In the genomic region with DNA sequence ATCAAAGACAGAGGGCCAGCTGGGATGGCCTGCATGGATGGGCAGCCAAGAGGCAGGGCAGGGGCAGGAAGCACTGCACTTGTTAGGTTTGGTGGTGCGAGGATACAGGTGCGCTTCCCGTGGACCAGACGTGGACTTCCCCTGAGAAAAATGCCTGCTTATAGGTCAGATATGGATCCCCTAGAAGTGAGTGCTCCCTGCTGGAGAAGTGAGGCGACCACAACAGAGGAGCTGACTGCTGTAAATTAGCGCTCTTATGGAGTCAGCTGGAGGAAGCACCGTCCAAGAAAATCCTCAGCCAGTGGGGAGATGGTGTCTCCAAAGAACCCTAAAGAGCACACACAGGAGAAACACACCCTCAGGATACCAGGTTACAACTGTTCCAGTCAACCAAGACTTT, we compare ENCODE assay signal across 20 cellular contexts. TPM values are rescaled to one million over a fixed set of nuclear protein-coding genes. Genes with fewer than 3 reads are reported as not detected.
DNase-seq lines count a peak whose midpoint lies in the region; ATAC-seq, FAIRE-seq and TF ChIP-seq lines count a peak whose summit lies in the region.
"Had no signal": no experiment of that assay in that cellular context is flagged by ENCODE, and none has a peak within 500 bp of the region (broad histone marks: within the 10 kb centered on the region; RNA-seq: fewer than 3 reads in every experiment).

No MANE protein-coding gene starts in this region.

- H3K79me2 ChIP-seq in HCT116 (ENCODE audit: insufficient read depth, low read length) (no peaks in the 10 kb centered on the region), neural progenitor cell (ENCODE audit: low read depth) (no peaks in the 10 kb centered on the region)

- H4K20me1 ChIP-seq in HCT116 (ENCODE audit: insufficient read depth) (no peaks in the 10 kb centered on the region), neural progenitor cell (ENCODE audit: low read depth) (no peaks in the 10 kb centered on the region)

- no peaks in the 10 kb centered on the region for H3K9me3 ChIP-seq in HCT116 (ENCODE audit: control insufficient read depth in 1 of 2, insufficient read depth in 1 of 2, low read depth in 1 of 2, low read length in 2 of 2)
- H3K9me3 ChIP-seq in neural progenitor cell (ENCODE audit: low read depth): no peaks in the 10 kb centered on the region

- ATAC-seq in HCT116: peak; percentile 65
- ATAC-seq in Right ventricle myocardium superior (ENCODE audit: poor library complexity): no peak
- ATAC-seq: T-cell had no signal

- H3K4me1 ChIP-seq in HCT116 (ENCODE audit: control insufficient read depth in 1 of 2, insufficient read depth in 2 of 2, low read length in 2 of 2) (no peaks in the 10 kb centered on the region), neural progenitor cell (no peaks in the 10 kb centered on the region)

- H3K9ac ChIP-seq in HCT116 (ENCODE audit: low read length) (no peak overlapping the region), neural progenitor cell (no peak overlapping the region)

- no peaks in the 10 kb centered on the region for H3K9me2 ChIP-seq in HCT116 (ENCODE audit: insufficient read depth)

- H2AFZ ChIP-seq in HCT116 (ENCODE audit: low read depth, low read length, poor library complexity, severe bottlenecking) (no peak overlapping the region), neural progenitor cell (replicated peaks) (no peak overlapping the region)

- FAIRE-seq in D721Med (lab: Jason Lieb, UNC): no peak
- FAIRE-seq: GM12891 had no signal

- CTCF ChIA-PET in HCT116 (lab: Charles Lee): interaction anchor here (0.6 to 2.5 kb wide), 2 partner anchors 10 to 643 kb away, joined by 4 to 15 read pairs; no protein-coding TSS in a partner anchor

- H3K27me3 Mint-ChIP-seq in neural progenitor cell (ENCODE audit: insufficient read depth, low read depth): peaks cover 11% of the 10 kb centered on the region
- H3K27me3 Mint-ChIP-seq in activated CD4-positive, alpha-beta T cell treated with anti-CD3 and anti-CD28 coated beads, Interleukin-2, amount 10 ng/mL, durations not matched to agents 24 days and 14 days: peaks cover 65% of the 10 kb centered on the region

- TF ChIP-seq POLR2A in HCT116 (IDR thresholded peaks at IDR 0.05; ENCODE audit: borderline replicate concordance, extremely low read depth, insufficient read depth, insufficient read length): no peak

- TF ChIP-seq CTCF in D721Med (IDR thresholded peaks at IDR 0.05; ENCODE audit: insufficient read depth, missing control alignments) (peak; percentile 10), HCT116 (IDR thresholded peaks at IDR 0.05 in 2 of 3, conservative IDR thresholded peaks at IDR 0.05 in 1 of 3; ENCODE audit: borderline replicate concordance in 1 of 3, insufficient read depth in 1 of 3, low read depth in 2 of 3, low read length in 2 of 3) (peak in 1 of 3 experiments; percentile 3; a peak in 2 of 6 replicates), neural progenitor cell (IDR thresholded peaks at IDR 0.05) (peak; percentile 19)

- H3K27me3 ChIP-seq in HCT116 (ENCODE audit: insufficient read depth, low read length) (peaks cover 84% of the 10 kb centered on the region), neural progenitor cell (peaks cover 4% of the 10 kb centered on the region)

- no peak overlapping the region for H3K4me2 ChIP-seq in HCT116 (ENCODE audit: low read length)
- no peak overlapping the region for H3K4me2 ChIP-seq in neural progenitor cell

- RAD21 ChIA-PET in HCT116 (lab: Charles Lee; ENCODE audit: low non-redundant PET in 1 of 2, low total read pairs in 2 of 2, uncharacterized antibody in 2 of 2, unreplicated experiment in 2 of 2): interaction anchor here in 1 of 2 experiments (1.3 kb wide), 1 partner anchor 25 kb away, joined by 4 read pairs; no protein-coding TSS in a partner anchor

- H3K4me3 Mint-ChIP-seq in neural progenitor cell: no peak overlapping the region
- no peak overlapping the region for H3K4me3 Mint-ChIP-seq in activated CD4-positive, alpha-beta T cell treated with anti-CD3 and anti-CD28 coated beads, Interleukin-2, amount 10 ng/mL, durations not matched to agents 24 days and 14 days
- H3K4me3 Mint-ChIP-seq: CD8-positive, alpha-beta memory T cell; T-cell had no signal

- no TSS peak for BruUV-seq in HCT116 (replicated peaks; lab: Mats Ljungman, UMichigan)

- H3K27ac ChIP-seq in HCT116 (ENCODE audit: low read depth, low read length): no peak overlapping the region
- no peak overlapping the region for H3K27ac ChIP-seq in neural progenitor cell
- H3K27ac ChIP-seq: RWPE1 had no signal

- H3K27ac Mint-ChIP-seq in neural progenitor cell: no peak overlapping the region
- no peak overlapping the region for H3K27ac Mint-ChIP-seq in activated CD4-positive, alpha-beta T cell treated with anti-CD3 and anti-CD28 coated beads, Interleukin-2, amount 10 ng/mL, durations not matched to agents 24 days and 14 days
- H3K27ac Mint-ChIP-seq: CD8-positive, alpha-beta memory T cell; T-cell had no signal

- no peaks in the 10 kb centered on the region for H3F3A ChIP-seq in neural progenitor cell (ENCODE audit: low read depth)

- POLR2A ChIA-PET in HCT116 (lab: Charles Lee): no interaction called here

- peak; percentile 43; the same call in 1 of the 2 replicates for TF ChIP-seq RAD21 in HCT116 (IDR thresholded peaks at IDR 0.05; ENCODE audit: low read depth)

- H3K36me3 ChIP-seq in HCT116 (ENCODE audit: control insufficient read depth in 1 of 2, insufficient read depth in 2 of 2, low read length in 2 of 2) (no peaks in the 10 kb centered on the region), neural progenitor cell (no peaks in the 10 kb centered on the region)

- H3K9me3 Mint-ChIP-seq in neural progenitor cell: peaks cover 7% of the 10 kb centered on the region
- H3K9me3 Mint-ChIP-seq in activated CD4-positive, alpha-beta T cell treated with anti-CD3 and anti-CD28 coated beads, Interleukin-2, amount 10 ng/mL, durations not matched to agents 24 days and 14 days: no peaks in the 10 kb centered on the region
- H3K9me3 Mint-ChIP-seq: CD8-positive, alpha-beta memory T cell; T-cell had no signal

- H3K36me3 Mint-ChIP-seq in neural progenitor cell: no peaks in the 10 kb centered on the region
- H3K36me3 Mint-ChIP-seq in activated CD4-positive, alpha-beta T cell treated with anti-CD3 and anti-CD28 coated beads, Interleukin-2, amount 10 ng/mL, durations not matched to agents 24 days and 14 days (ENCODE audit: low read depth): no peaks in the 10 kb centered on the region
- H3K36me3 Mint-ChIP-seq: CD8-positive, alpha-beta memory T cell; T-cell had no signal

- intact Hi-C loops in HCT116 (cut with micrococcal nuclease): no loop called here
- intact Hi-C loops in Right ventricle myocardium superior (cut with DNase I): no loop called here
- intact Hi-C loops in activated CD4-positive, alpha-beta T cell treated with anti-CD3 and anti-CD28 coated beads, Interleukin-2, amount 10 ng/mL, durations not matched to agents 24 days and 14 days (cut with micrococcal nuclease): no loop called here

- H3K4me1 Mint-ChIP-seq in neural progenitor cell: peaks cover 7% of the 10 kb centered on the region
- H3K4me1 Mint-ChIP-seq in activated CD4-positive, alpha-beta T cell treated with anti-CD3 and anti-CD28 coated beads, Interleukin-2, amount 10 ng/mL, durations not matched to agents 24 days and 14 days: no peaks in the 10 kb centered on the region
- H3K4me1 Mint-ChIP-seq: CD8-positive, alpha-beta memory T cell; T-cell had no signal

- H3K4me3 ChIP-seq in HCT116 (replicated peaks in 1 of 2; ENCODE audit: low read depth in 1 of 2, low read length in 2 of 2) (no peak overlapping the region), neural progenitor cell (no peak overlapping the region)

- DNase-seq in D721Med (ENCODE audit: insufficient read length, low spot score): no peak
- no peak for DNase-seq in HCT116 (ENCODE audit: low read depth, low spot score)
- peak; percentile 42 for DNase-seq in UCSD-AML1 (lab: John Stamatoyannopoulos, UW; ENCODE audit: unreplicated experiment)
- no peak for DNase-seq in neural progenitor cell (ENCODE audit: low spot score)
- DNase-seq in AML-193 (lab: John Stamatoyannopoulos, UW): no peak
- DNase-seq in Right ventricle myocardium superior: no peak
- DNase-seq in activated CD4-positive, CD25-positive, alpha-beta regulatory T cell (lab: John Stamatoyannopoulos, UW): no peak
- no peak for DNase-seq in activated CD4-positive, alpha-beta T cell treated with anti-CD3 and anti-CD28 coated beads, Interleukin-2, amount 10 ng/mL, durations not matched to agents 24 days and 14 days
- DNase-seq: CD8-positive, alpha-beta memory T cell; GF-D8; MM.1S; NCI-H1417; NCI-H1930; NCI-H526 treated with DMSO at 0.1 percent for 48 hours; T-cell had no signal

TF ChIP-seq in HCT116, 20 proteins besides CTCF, POLR2A, EP300 and RAD21:
- TF ChIP-seq FOSL1 (IDR thresholded peaks at IDR 0.05; ENCODE audit: low read depth) (no peak), YY1 (IDR thresholded peaks at IDR 0.05; ENCODE audit: extremely low read depth, insufficient replicate concordance, low read depth, low read length) (no peak), EZH2phosphoT487 (IDR thresholded peaks at IDR 0.05; ENCODE audit: borderline replicate concordance) (no peak), CBX3 (IDR thresholded peaks at IDR 0.05; ENCODE audit: low read depth) (no peak), SP1 (IDR thresholded peaks at IDR 0.05; ENCODE audit: low read depth) (no peak), EZH2 (IDR thresholded peaks at IDR 0.05) (no peak)

RNA-seq across cellular contexts. Expression of gene CCDC182, which starts 27.7 kb away (rescaled TPM):
- total RNA-seq in HCT116 (2021; ENCODE audit: unreplicated experiment): not detected
- polyA plus RNA-seq in HCT116 (2012): not detected in 2 replicates
- total RNA-seq in neural progenitor cell (ENCODE audit: low replicate concordance): not detected in 2 replicates
- total RNA-seq in Right ventricle myocardium superior: not detected
- total RNA-seq in activated CD4-positive, alpha-beta T cell treated with anti-CD3 and anti-CD28 coated beads, Interleukin-2, amount 10 ng/mL, durations not matched to agents 24 days and 14 days: not detected in 2 replicates
- total RNA-seq: CD8-positive, alpha-beta memory T cell; H4; T-cell had no signal
- polyA plus RNA-seq: AG04450; BJ; CD8-positive, alpha-beta memory T cell had no signal
